In the genomic region with DNA sequence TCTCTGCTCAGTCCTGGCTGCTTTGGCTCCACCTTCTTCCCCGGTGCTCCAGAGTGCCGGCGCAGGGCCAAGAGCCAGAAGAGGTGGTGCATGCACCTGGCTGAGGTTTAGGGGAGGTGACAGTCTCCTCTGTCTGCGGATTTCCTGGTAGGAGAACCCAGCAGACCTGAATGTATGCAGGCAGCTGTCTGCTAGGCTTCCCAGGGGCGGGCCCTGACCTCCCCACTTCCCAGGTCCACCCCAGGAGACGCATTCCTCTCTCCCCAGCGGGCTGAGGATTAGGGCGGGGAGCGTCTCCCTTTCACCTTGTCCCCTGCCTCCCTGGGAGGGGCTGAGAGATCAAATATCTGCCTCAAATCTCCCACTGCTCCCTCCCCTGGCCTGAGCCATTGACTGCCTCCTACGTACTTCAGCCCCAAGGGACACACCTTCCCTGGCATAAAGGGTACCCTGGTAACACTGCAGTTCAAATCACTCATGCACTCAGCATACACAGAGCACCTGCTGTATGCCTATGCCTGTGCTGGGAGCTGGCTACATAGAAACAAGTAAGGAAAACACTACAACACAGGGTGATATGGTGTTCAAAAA, we compare ENCODE assay signal across 10 cellular contexts. TPM values are rescaled to one million over a fixed set of nuclear protein-coding genes. Genes with fewer than 3 reads are reported as not detected.
DNase-seq lines count a peak whose midpoint lies in the region; ATAC-seq, FAIRE-seq and TF ChIP-seq lines count a peak whose summit lies in the region.
"Had no signal": no experiment of that assay in that cellular context is flagged by ENCODE, and none has a peak within 500 bp of the region (broad histone marks: within the 10 kb centered on the region; RNA-seq: fewer than 3 reads in every experiment).

No MANE protein-coding gene starts in this region.

- H3K27me3 ChIP-seq in PC-9 (ENCODE audit: insufficient read depth, low read depth) = no peaks in the 10 kb centered on the region

- H3K4me3 ChIP-seq in PC-9 (peak overlapping the region; percentile 35; the same call in 1 of the 2 replicates), kidney (ENCODE audit: low read length in 2 of 2) (no peak overlapping the region)

- POLR2A ChIA-PET in PC-9 (lab: Charles Lee; ENCODE audit: unreplicated experiment) = interaction anchor here (0.6 kb wide), 5 partner anchors 32 to 1113 kb away, joined by 3 to 4 read pairs (median 4); partner anchors contain the start of gene STIL

- no peaks in the 10 kb centered on the region for H3K79me2 ChIP-seq in PC-9 (ENCODE audit: low read depth)

- H3K4me2 ChIP-seq in PC-9 = peak overlapping the region; percentile 78
- H3K4me2 ChIP-seq: KMS-11 had no signal

- peak; percentile 30 for DNase-seq in ACHN
- peak; percentile 56 for DNase-seq in NCI-H1092 treated with DMSO at 0.1 percent for 48 hours (lab: John Stamatoyannopoulos, UW)
- peak; percentile 97 to 99 for DNase-seq in PC-9
- peak; percentile 91 for DNase-seq in kidney
- no peak for DNase-seq in frontal cortex (ENCODE audit: low spot score in 2 of 2)
- DNase-seq in HPDE6-E6E7 (ENCODE audit: extremely low spot score) = no peak
- no peak for DNase-seq in cerebellum (ENCODE audit: low spot score)
- DNase-seq: T-helper 1 cell had no signal

- in situ Hi-C loops in ACHN (cut with HindIII; ENCODE audit: low pct_ligation_motif_present, low pct_unique_long_range_greater_than_20kb, low sequenced_read_pairs) = no loop called here

- intact Hi-C loops in PC-9 (cut with micrococcal nuclease; ENCODE audit: unreplicated experiment) = loop anchor here (2.0 kb wide), 1 partner anchor 28 kb away; the partner anchor contains the start of gene DMBX1
- intact Hi-C loops in kidney (cut with DNase I) = no loop called here

- no peaks in the 10 kb centered on the region for H3K9me3 ChIP-seq in PC-9 (ENCODE audit: insufficient read depth, low read depth)
- no peaks in the 10 kb centered on the region for H3K9me3 ChIP-seq in kidney (ENCODE audit: control insufficient read depth in 1 of 2, low read length in 2 of 2)

- H2AFZ ChIP-seq in PC-9 = no peak overlapping the region

- CTCF ChIA-PET in PC-9 (lab: Charles Lee) = interaction anchor here (0.6 to 1.2 kb wide), 4 partner anchors 10 to 809 kb away, joined by 3 to 5 read pairs (median 4); no protein-coding TSS in a partner anchor

- peaks cover 39% of the 10 kb centered on the region for H3F3A ChIP-seq in PC-9 (ENCODE audit: insufficient read depth, low read depth)

- BruUV-seq in PC-9 (replicated peaks; lab: Mats Ljungman, UMichigan) = no TSS peak

- H3K4me1 ChIP-seq in PC-9 (replicated peaks; ENCODE audit: insufficient read depth) = peaks cover 65% of the 10 kb centered on the region
- H3K4me1 ChIP-seq in kidney (ENCODE audit: control insufficient read depth in 1 of 2, insufficient read depth in 1 of 2, low read depth in 1 of 2, low read length in 2 of 2) = peaks cover 0 to 6% of the 10 kb centered on the region in 2 donors

- TF ChIP-seq CTCF in PC-9 (conservative IDR thresholded peaks at IDR 0.05) = peak; percentile 38; the same call in 1 of the 2 replicates
- TF ChIP-seq CTCF in kidney (IDR thresholded peaks at IDR 0.05; ENCODE audit: borderline replicate concordance, extremely low read depth, insufficient read depth) = no peak

- peak overlapping the region; percentile 55 for H3K27ac ChIP-seq in PC-9
- H3K27ac ChIP-seq in kidney (ENCODE audit: low read depth in 2 of 2, low read length in 2 of 2) = no peak overlapping the region
- H3K27ac ChIP-seq: KMS-11 had no signal

- H3K9ac ChIP-seq in kidney (ENCODE audit: low read length in 2 of 2) = no peak overlapping the region
- H3K9ac ChIP-seq: KMS-11 had no signal

- H3K36me3 ChIP-seq in PC-9 (ENCODE audit: low read depth) (no peaks in the 10 kb centered on the region), kidney (ENCODE audit: control insufficient read depth in 1 of 2, insufficient read depth in 2 of 2, low read length in 2 of 2) (no peaks in the 10 kb centered on the region)

- no peaks in the 10 kb centered on the region for H3K9me2 ChIP-seq in PC-9 (ENCODE audit: insufficient read depth)

- FAIRE-seq in kidney (lab: Jason Lieb, UNC) = no peak
- no peak for FAIRE-seq in frontal cortex (lab: Jason Lieb, UNC)

- no peak for ATAC-seq in GM21723 (IDR thresholded peaks at IDR 0.05; ENCODE audit: unreplicated experiment)

- H4K20me1 ChIP-seq in PC-9 (ENCODE audit: insufficient read depth) = no peaks in the 10 kb centered on the region

RNA-seq across cellular contexts. Expression of gene DMBX1, which starts 27.5 kb away (rescaled TPM):
- total RNA-seq in PC-9 (2021) (0.79 and 1.0 TPM in 2 replicates), kidney (not detected), frontal cortex (not detected), cerebellum (0.82 TPM)
- not detected for polyA plus RNA-seq in kidney (ENCODE audit: insufficient read depth, low read depth, low replicate concordance)

RNA-seq across cellular contexts. Expression of gene KNCN, which starts 34.3 kb away (rescaled TPM):
- not detected in 2 replicates for total RNA-seq in PC-9 (2021)
- not detected for total RNA-seq in kidney
- not detected for polyA plus RNA-seq in kidney (ENCODE audit: insufficient read depth, low read depth, low replicate concordance)
- total RNA-seq in frontal cortex = under 0.01 TPM
- not detected for total RNA-seq in cerebellum

Comparison
In these comparisons a context has a peak if more than half of its experiments do, and no peak if none do; other contexts are left out.
1. DNase-seq: peak in ACHN (single experiment), NCI-H1092 treated with DMSO at 0.1 percent for 48 hours (single experiment), PC-9 (2 of 2) and kidney (single experiment); none in frontal cortex (0 of 2), HPDE6-E6E7 (single experiment) and cerebellum (single experiment).